Comparison of ENCODE assay signal across 36 cellular contexts in the genomic region with DNA sequence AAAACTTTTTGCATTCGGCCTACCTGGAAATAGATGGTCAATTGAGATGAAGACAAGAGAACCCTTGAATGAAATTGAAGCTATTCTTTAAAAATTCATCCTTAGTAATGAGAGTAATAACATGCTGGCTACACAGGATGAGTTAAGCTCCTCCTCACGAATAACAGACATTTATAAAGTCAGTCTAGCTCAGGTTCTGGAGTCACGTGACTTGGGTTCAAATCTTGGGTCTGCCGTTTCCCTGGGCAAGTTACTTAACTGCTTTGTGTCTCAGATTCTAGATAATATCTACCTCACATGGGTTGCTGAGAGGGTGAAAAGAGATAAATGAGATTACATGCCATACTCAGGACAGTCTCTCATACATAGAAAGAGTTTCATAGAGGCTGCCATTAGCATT.
"Had no signal": no experiment of that assay in that cellular context is flagged by ENCODE, and none has a peak within 500 bp of the region (broad histone marks: within the 10 kb centered on the region; RNA-seq: fewer than 3 reads in every experiment).

No MANE protein-coding gene starts in this region.

- H3K36me3 Mint-ChIP-seq: activated CD4-positive, alpha-beta memory T cell treated with anti-CD3 and anti-CD28 coated beads for 36 hours; activated naive CD4-positive, alpha-beta T cell treated with anti-CD3 and anti-CD28 coated beads, Interleukin-2, amount 50 U/mL, for 72 hours; activated naive CD8-positive, alpha-beta T cell treated with anti-CD3 and anti-CD28 coated beads for 36 hours; brain had no signal

- H3K4me3 Mint-ChIP-seq: activated B cell treated with CpG ODN at 0.5 μM for 24 hours; activated CD4-positive, alpha-beta memory T cell treated with anti-CD3 and anti-CD28 coated beads for 36 hours; activated CD4-positive, alpha-beta T cell treated with anti-CD3 and anti-CD28 coated beads, Interleukin-2, amount 10 ng/mL, durations not matched to agents 24 days and 14 days; activated CD8-positive, alpha-beta T cell treated with anti-CD3 and anti-CD28 coated beads for 36 hours; activated naive CD4-positive, alpha-beta T cell treated with anti-CD3 and anti-CD28 coated beads for 36 hours; activated naive CD8-positive, alpha-beta T cell treated with anti-CD3 and anti-CD28 coated beads for 36 hours; activated T-cell treated with anti-CD3 and anti-CD28 coated beads, Interleukin-2, amount 50 U/mL, for 4 hours; activated T-cell treated with anti-CD3 and anti-CD28 coated beads, Interleukin-2, amount 50 U/mL, for 72 hours; activated T-helper 1 cell treated with anti-CD3 and anti-CD28 coated beads, Interleukin-12 subunit alpha, Interleukin-12 subunit beta, Interleukin-2, Interleukin-4 antibody, amounts not matched to agents 30 ng/mL and 10 ng/mL and 1 ng/mL, durations not matched to agents 14 hours and 24 hours and 36 hours; activated T-helper 17 cell treated with anti-CD3 and anti-CD28 coated beads, Interleukin-2, amount 50 U/mL, for 72 hours; brain; T-helper 1 cell treated with Interleukin-12 subunit alpha and Interleukin-12 subunit beta and Interleukin-4 antibody, amounts not matched to agents 30 μg/mL and 1 μg/mL, for 36 hours; T-helper 2 cell treated with Interferon-gamma antibody and Interleukin-4, amounts not matched to agents 5 μg/mL and 100 μg/mL, for 36 hours had no signal

- H3K9me3 ChIP-seq: adrenal gland, ascending aorta had no signal

- DNase-seq: activated B cell treated with CpG ODN at 0.5 μM for 24 hours; activated CD4-positive, alpha-beta memory T cell treated with anti-CD3 and anti-CD28 coated beads for 36 hours; activated CD4-positive, alpha-beta T cell treated with anti-CD3 and anti-CD28 coated beads for 4 hours; activated CD4-positive, alpha-beta T cell treated with anti-CD3 and anti-CD28 coated beads, Interleukin-2, amount 10 ng/mL, durations not matched to agents 24 days and 14 days; activated CD4-positive, alpha-beta T cell treated with anti-CD3 and anti-CD28 coated beads, Interleukin-2, amount 50 U/mL, for 1 hour; activated CD4-positive, alpha-beta T cell treated with anti-CD3 and anti-CD28 coated beads, Interleukin-2, amount 50 U/mL, for 4 hours; activated CD4-positive, CD25-positive, alpha-beta regulatory T cell treated with anti-CD3 and anti-CD28 coated beads, Interleukin-2, amount 50 U/mL, for 72 hours; activated CD8-positive, alpha-beta memory T cell treated with anti-CD3 and anti-CD28 coated beads, Interleukin-2, amount 50 U/mL, for 4 hours; activated CD8-positive, alpha-beta T cell treated with anti-CD3 and anti-CD28 coated beads for 36 hours; activated effector memory CD4-positive, alpha-beta T cell treated with anti-CD3 and anti-CD28 coated beads, Interleukin-2, amount 50 U/mL, for 16 hours; activated gamma-delta T cell treated with Interleukin-2 at 50 U/mL for 16 hours; activated naive CD4-positive, alpha-beta T cell; activated naive CD4-positive, alpha-beta T cell treated with anti-CD3 and anti-CD28 coated beads for 36 hours; activated naive CD4-positive, alpha-beta T cell treated with anti-CD3 and anti-CD28 coated beads, Interleukin-2, amount 50 U/mL, for 16 hours; activated naive CD8-positive, alpha-beta T cell treated with anti-CD3 and anti-CD28 coated beads for 36 hours; activated T-cell treated with anti-CD3 and anti-CD28 coated beads for 4 hours; activated T-cell treated with anti-CD3 and anti-CD28 coated beads, Interleukin-2, amount 50 U/mL, for 1 hour; activated T-cell treated with anti-CD3 and anti-CD28 coated beads, Interleukin-2, amount 50 U/mL, for 4 hours; activated T-cell treated with anti-CD3 and anti-CD28 coated beads, Interleukin-2, amount 50 U/mL, for 72 hours; adrenal gland; amygdala; anterior cingulate cortex; caudate nucleus; T-helper 1 cell; T-helper 2 cell; T-helper 9 cell had no signal

- FAIRE-seq: bronchial epithelial cell had no signal

- H3K4me1 Mint-ChIP-seq: activated B cell treated with CpG ODN at 0.5 μM for 24 hours; activated CD4-positive, alpha-beta T cell treated with anti-CD3 and anti-CD28 coated beads, Interleukin-2, amount 10 ng/mL, durations not matched to agents 24 days and 14 days; activated naive CD8-positive, alpha-beta T cell treated with anti-CD3 and anti-CD28 coated beads for 36 hours; activated T-helper 17 cell treated with anti-CD3 and anti-CD28 coated beads, Interleukin-2, amount 50 U/mL, for 72 hours had no signal

- H3K27ac Mint-ChIP-seq: activated B cell treated with CpG ODN at 0.5 μM for 24 hours; activated CD4-positive, alpha-beta memory T cell treated with anti-CD3 and anti-CD28 coated beads for 36 hours; activated CD4-positive, alpha-beta T cell treated with anti-CD3 and anti-CD28 coated beads, Interleukin-2, amount 10 ng/mL, durations not matched to agents 24 days and 14 days; activated CD8-positive, alpha-beta T cell treated with anti-CD3 and anti-CD28 coated beads for 36 hours; activated naive CD4-positive, alpha-beta T cell treated with anti-CD3 and anti-CD28 coated beads for 36 hours; activated naive CD8-positive, alpha-beta T cell treated with anti-CD3 and anti-CD28 coated beads for 36 hours; activated T-cell treated with anti-CD3 and anti-CD28 coated beads, Interleukin-2, amount 50 U/mL, for 72 hours; activated T-helper 1 cell treated with anti-CD3 and anti-CD28 coated beads, Interleukin-12 subunit alpha, Interleukin-12 subunit beta, Interleukin-2, Interleukin-4 antibody, amounts not matched to agents 30 ng/mL and 10 ng/mL and 1 ng/mL, durations not matched to agents 14 hours and 24 hours and 36 hours; activated T-helper 17 cell treated with anti-CD3 and anti-CD28 coated beads, Interleukin-2, amount 50 U/mL, for 72 hours; T-helper 1 cell treated with Interleukin-12 subunit alpha and Interleukin-12 subunit beta and Interleukin-4 antibody, amounts not matched to agents 30 μg/mL and 1 μg/mL, for 36 hours; T-helper 2 cell treated with Interferon-gamma antibody and Interleukin-4, amounts not matched to agents 5 μg/mL and 100 μg/mL, for 36 hours had no signal

- H3K27me3 ChIP-seq: adrenal gland, ascending aorta, cardiac muscle cell had no signal

- H3K4me1 ChIP-seq: adrenal gland, ascending aorta had no signal

- H3K4me3 ChIP-seq: adrenal gland, ascending aorta, cardiac muscle cell had no signal

- H3K27me3 Mint-ChIP-seq: activated B cell treated with CpG ODN at 0.5 μM for 24 hours; activated naive CD8-positive, alpha-beta T cell treated with anti-CD3 and anti-CD28 coated beads for 36 hours; brain had no signal

- H3K27ac ChIP-seq: adrenal gland, ascending aorta, cardiac muscle cell, VCaP had no signal

- H3K9me3 Mint-ChIP-seq: activated B cell treated with CpG ODN at 0.5 μM for 24 hours; activated CD4-positive, alpha-beta memory T cell treated with anti-CD3 and anti-CD28 coated beads for 36 hours; activated CD4-positive, alpha-beta T cell treated with anti-CD3 and anti-CD28 coated beads, Interleukin-2, amount 10 ng/mL, durations not matched to agents 24 days and 14 days; activated CD8-positive, alpha-beta T cell treated with anti-CD3 and anti-CD28 coated beads for 36 hours; activated naive CD4-positive, alpha-beta T cell treated with anti-CD3 and anti-CD28 coated beads for 36 hours; activated naive CD4-positive, alpha-beta T cell treated with anti-CD3 and anti-CD28 coated beads, Interleukin-2, amount 50 U/mL, for 72 hours; activated naive CD8-positive, alpha-beta T cell treated with anti-CD3 and anti-CD28 coated beads for 36 hours; activated T-cell treated with anti-CD3 and anti-CD28 coated beads, Interleukin-2, amount 50 U/mL, for 4 hours; activated T-cell treated with anti-CD3 and anti-CD28 coated beads, Interleukin-2, amount 50 U/mL, for 72 hours; activated T-helper 1 cell treated with anti-CD3 and anti-CD28 coated beads, Interleukin-12 subunit alpha, Interleukin-12 subunit beta, Interleukin-2, Interleukin-4 antibody, amounts not matched to agents 30 ng/mL and 10 ng/mL and 1 ng/mL, durations not matched to agents 14 hours and 24 hours and 36 hours; activated T-helper 17 cell treated with anti-CD3 and anti-CD28 coated beads, Interleukin-2, amount 50 U/mL, for 72 hours; brain; T-helper 1 cell treated with Interleukin-12 subunit alpha and Interleukin-12 subunit beta and Interleukin-4 antibody, amounts not matched to agents 30 μg/mL and 1 μg/mL, for 36 hours; T-helper 2 cell treated with Interferon-gamma antibody and Interleukin-4, amounts not matched to agents 5 μg/mL and 100 μg/mL, for 36 hours had no signal

- ATAC-seq: activated CD8-positive, alpha-beta T cell treated with anti-CD3 and anti-CD28 coated beads for 36 hours; activated naive CD4-positive, alpha-beta T cell treated with anti-CD3 and anti-CD28 coated beads, Interleukin-2, amount 50 U/mL, for 72 hours; activated T-cell treated with anti-CD3 and anti-CD28 coated beads, Interleukin-2, amount 50 U/mL, for 4 hours; activated T-cell treated with anti-CD3 and anti-CD28 coated beads, Interleukin-2, amount 50 U/mL, for 72 hours; activated T-helper 17 cell treated with anti-CD3 and anti-CD28 coated beads, Interleukin-2, amount 50 U/mL, for 72 hours had no signal

- H3K36me3 ChIP-seq: adrenal gland, ascending aorta, cardiac muscle cell had no signal
